ENCODE assay signal across 1 cellular context in the genomic region with DNA sequence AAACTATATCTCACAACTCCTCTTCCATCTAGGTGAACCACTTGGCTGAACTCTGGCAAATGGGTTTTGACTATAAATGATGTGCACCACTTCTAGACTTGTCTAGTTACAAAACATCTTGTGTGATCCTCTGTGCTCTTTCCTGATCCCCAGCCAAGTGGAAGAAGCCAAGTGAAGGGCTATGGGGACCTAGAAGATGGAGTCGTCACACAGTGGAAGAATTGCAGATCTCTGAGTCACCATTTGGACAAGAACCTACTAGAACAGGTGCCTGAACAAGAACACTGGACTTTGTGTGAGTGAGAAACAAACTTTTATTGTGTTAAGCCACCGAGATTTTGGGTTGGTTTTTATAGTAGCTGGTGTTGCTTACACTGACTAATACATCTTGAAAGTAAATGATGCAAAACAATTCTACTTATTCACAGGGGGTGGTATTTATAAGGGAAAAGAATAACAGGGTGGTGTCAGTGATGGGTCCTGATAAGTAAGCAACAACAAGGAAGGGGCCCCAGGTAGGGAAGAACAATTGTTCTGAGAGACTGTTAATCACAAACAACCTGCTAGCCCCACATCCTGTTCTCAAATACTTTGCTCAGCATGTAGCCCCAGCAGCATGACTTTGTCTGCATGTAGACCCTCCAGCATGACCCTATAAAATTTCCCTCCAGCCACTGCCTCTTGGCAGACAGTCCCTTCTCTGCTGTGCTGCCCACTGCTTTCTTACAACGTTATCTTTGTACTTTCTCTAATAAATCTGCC.
TF ChIP-seq lines count a peak whose summit lies in the region.

No MANE protein-coding gene starts in this region.

TF ChIP-seq in GM23338, 12 proteins besides CTCF, POLR2A, EP300 and RAD21 (continued from another document):
- TF ChIP-seq, protein P1, sequence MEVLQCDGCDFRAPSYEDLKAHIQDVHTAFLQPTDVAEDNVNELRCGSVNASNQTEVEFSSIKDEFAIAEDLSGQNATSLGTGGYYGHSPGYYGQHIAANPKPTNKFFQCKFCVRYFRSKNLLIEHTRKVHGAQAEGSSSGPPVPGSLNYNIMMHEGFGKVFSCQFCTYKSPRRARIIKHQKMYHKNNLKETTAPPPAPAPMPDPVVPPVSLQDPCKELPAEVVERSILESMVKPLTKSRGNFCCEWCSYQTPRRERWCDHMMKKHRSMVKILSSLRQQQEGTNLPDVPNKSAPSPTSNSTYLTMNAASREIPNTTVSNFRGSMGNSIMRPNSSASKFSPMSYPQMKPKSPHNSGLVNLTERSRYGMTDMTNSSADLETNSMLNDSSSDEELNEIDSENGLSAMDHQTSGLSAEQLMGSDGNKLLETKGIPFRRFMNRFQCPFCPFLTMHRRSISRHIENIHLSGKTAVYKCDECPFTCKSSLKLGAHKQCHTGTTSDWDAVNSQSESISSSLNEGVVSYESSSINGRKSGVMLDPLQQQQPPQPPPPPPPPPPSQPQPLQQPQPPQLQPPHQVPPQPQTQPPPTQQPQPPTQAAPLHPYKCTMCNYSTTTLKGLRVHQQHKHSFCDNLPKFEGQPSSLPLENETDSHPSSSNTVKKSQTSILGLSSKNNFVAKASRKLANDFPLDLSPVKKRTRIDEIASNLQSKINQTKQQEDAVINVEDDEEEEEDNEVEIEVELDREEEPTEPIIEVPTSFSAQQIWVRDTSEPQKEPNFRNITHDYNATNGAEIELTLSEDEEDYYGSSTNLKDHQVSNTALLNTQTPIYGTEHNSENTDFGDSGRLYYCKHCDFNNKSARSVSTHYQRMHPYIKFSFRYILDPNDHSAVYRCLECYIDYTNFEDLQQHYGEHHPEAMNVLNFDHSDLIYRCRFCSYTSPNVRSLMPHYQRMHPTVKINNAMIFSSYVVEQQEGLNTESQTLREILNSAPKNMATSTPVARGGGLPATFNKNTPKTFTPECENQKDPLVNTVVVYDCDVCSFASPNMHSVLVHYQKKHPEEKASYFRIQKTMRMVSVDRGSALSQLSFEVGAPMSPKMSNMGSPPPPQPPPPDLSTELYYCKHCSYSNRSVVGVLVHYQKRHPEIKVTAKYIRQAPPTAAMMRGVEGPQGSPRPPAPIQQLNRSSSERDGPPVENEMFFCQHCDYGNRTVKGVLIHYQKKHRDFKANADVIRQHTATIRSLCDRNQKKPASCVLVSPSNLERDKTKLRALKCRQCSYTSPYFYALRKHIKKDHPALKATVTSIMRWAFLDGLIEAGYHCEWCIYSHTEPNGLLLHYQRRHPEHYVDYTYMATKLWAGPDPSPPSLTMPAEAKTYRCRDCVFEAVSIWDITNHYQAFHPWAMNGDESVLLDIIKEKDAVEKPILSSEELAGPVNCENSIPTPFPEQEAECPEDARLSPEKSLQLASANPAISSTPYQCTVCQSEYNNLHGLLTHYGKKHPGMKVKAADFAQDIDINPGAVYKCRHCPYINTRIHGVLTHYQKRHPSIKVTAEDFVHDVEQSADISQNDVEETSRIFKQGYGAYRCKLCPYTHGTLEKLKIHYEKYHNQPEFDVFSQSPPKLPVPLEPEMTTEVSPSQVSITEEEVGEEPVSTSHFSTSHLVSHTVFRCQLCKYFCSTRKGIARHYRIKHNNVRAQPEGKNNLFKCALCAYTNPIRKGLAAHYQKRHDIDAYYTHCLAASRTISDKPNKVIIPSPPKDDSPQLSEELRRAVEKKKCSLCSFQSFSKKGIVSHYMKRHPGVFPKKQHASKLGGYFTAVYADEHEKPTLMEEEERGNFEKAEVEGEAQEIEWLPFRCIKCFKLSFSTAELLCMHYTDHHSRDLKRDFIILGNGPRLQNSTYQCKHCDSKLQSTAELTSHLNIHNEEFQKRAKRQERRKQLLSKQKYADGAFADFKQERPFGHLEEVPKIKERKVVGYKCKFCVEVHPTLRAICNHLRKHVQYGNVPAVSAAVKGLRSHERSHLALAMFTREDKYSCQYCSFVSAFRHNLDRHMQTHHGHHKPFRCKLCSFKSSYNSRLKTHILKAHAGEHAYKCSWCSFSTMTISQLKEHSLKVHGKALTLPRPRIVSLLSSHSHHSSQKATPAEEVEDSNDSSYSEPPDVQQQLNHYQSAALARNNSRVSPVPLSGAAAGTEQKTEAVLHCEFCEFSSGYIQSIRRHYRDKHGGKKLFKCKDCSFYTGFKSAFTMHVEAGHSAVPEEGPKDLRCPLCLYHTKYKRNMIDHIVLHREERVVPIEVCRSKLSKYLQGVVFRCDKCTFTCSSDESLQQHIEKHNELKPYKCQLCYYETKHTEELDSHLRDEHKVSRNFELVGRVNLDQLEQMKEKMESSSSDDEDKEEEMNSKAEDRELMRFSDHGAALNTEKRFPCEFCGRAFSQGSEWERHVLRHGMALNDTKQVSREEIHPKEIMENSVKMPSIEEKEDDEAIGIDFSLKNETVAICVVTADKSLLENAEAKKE (CRISPR knock-in tag; IDR thresholded peaks at IDR 0.05), result no peak
- no peak for TF ChIP-seq ZNF331 (CRISPR knock-in tag; IDR thresholded peaks at IDR 0.05; ENCODE audit: low read depth)
- no peak for TF ChIP-seq EZH2 (IDR thresholded peaks at IDR 0.05; ENCODE audit: low read depth, unreplicated experiment)
- TF ChIP-seq ZNF114 (CRISPR knock-in tag; IDR thresholded peaks at IDR 0.05), result no peak
- TF ChIP-seq POLR2AphosphoS5 (IDR thresholded peaks at IDR 0.05; ENCODE audit: low read depth), result no peak
- TF ChIP-seq CREB1 (CRISPR knock-in tag; IDR thresholded peaks at IDR 0.05; ENCODE audit: low read depth), result no peak
- TF ChIP-seq, protein P2, sequence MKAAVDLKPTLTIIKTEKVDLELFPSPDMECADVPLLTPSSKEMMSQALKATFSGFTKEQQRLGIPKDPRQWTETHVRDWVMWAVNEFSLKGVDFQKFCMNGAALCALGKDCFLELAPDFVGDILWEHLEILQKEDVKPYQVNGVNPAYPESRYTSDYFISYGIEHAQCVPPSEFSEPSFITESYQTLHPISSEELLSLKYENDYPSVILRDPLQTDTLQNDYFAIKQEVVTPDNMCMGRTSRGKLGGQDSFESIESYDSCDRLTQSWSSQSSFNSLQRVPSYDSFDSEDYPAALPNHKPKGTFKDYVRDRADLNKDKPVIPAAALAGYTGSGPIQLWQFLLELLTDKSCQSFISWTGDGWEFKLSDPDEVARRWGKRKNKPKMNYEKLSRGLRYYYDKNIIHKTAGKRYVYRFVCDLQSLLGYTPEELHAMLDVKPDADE (IDR thresholded peaks at IDR 0.05), result no peak
- no peak for TF ChIP-seq NANOG (IDR thresholded peaks at IDR 0.05; ENCODE audit: borderline replicate concordance)
